ENCODE assay signal across 7 cellular contexts in genomic region chr5:91240175-91240574, GRCh38.
"Had no signal": no experiment of that assay in that cellular context is flagged by ENCODE, and none has a peak within 500 bp of the region (broad histone marks: within the 10 kb centered on the region; RNA-seq: fewer than 3 reads in every experiment).

No MANE protein-coding gene starts in this region.

- H3K4me1 Mint-ChIP-seq: GM23338, IgD-negative memory B cell had no signal

- DNase-seq: H9, HCEC 1CT had no signal

- FAIRE-seq: H1, H54, HTR-8/SVneo had no signal

- H3K4me2 ChIP-seq: GM23338 had no signal

- H3K4me3 Mint-ChIP-seq: GM23338, H9, IgD-negative memory B cell had no signal

- H3K4me3 ChIP-seq: GM23338 had no signal

- H3K36me3 Mint-ChIP-seq: IgD-negative memory B cell had no signal

- H2AFZ ChIP-seq: GM23338 had no signal

- ATAC-seq: GM23338 had no signal

- H3K27ac Mint-ChIP-seq: GM23338, H9, IgD-negative memory B cell had no signal
